In genomic region chr13:36806102-36806501, GRCh38 we compare ENCODE assay signal across 22 cellular contexts. TPM values are rescaled to one million over a fixed set of nuclear protein-coding genes. Genes with fewer than 3 reads are reported as not detected.
DNase-seq lines count a peak whose midpoint lies in the region; ATAC-seq lines count a peak whose summit lies in the region.
"Had no signal": no experiment of that assay in that cellular context is flagged by ENCODE, and none has a peak within 500 bp of the region (broad histone marks: within the 10 kb centered on the region; RNA-seq: fewer than 3 reads in every experiment).

No MANE protein-coding gene starts in this region.

- DNase-seq in NCI-H2029 treated with DMSO at 0.1 percent for 48 hours (lab: John Stamatoyannopoulos, UW): peak; percentile 11
- no peak for DNase-seq in NCI-H2029 (lab: John Stamatoyannopoulos, UW)
- peak; percentile 28 for DNase-seq in RPMI8226
- no peak for DNase-seq in stimulated activated naive B cell treated with anti-CD40 and anti-IgM and Interleukin-4, amounts not matched to agents 10 μg/mL and 1 μg/mL and 100 μg/mL, for 72 hours
- DNase-seq in iPS-NIHi7 (ENCODE audit: extremely low spot score): no peak
- DNase-seq: activated CD4-positive, alpha-beta T cell treated with anti-CD3 and anti-CD28 coated beads for 36 hours; activated effector memory CD4-positive, alpha-beta T cell treated with anti-CD3 and anti-CD28 coated beads, Interleukin-2, amount 50 U/mL, for 16 hours; DMS79; foreskin keratinocyte; left cardiac atrium; midbrain; NCI-H1694 treated with DMSO at 0.1 percent for 48 hours; NCI-H510A; PC-9; stimulated activated CD4-positive, alpha-beta T cell treated with anti-CD3 and anti-CD28 coated beads, Interleukin-12 subunit alpha, Interleukin-12 subunit beta, amount 100 ng/mL, for 4 hours; T-helper 9 cell; thyroid gland had no signal

- ATAC-seq in HG03432 (IDR thresholded peaks at IDR 0.05; ENCODE audit: unreplicated experiment) (peak; percentile 79), GM18519 (IDR thresholded peaks at IDR 0.05; ENCODE audit: low FRiP score, unreplicated experiment) (no peak)
- peak; percentile 91 to 96 for ATAC-seq in stimulated activated naive B cell treated with anti-CD40 and anti-IgM and Interleukin-4, amounts not matched to agents 10 μg/mL and 1 μg/mL and 100 μg/mL, for 72 hours (replicated peaks)
- no peak for ATAC-seq in activated T-helper 17 cell treated with anti-CD3 and anti-CD28 coated beads, Interleukin-2, amount 50 U/mL, for 72 hours (replicated peaks)
- ATAC-seq: activated CD4-positive, alpha-beta T cell treated with anti-CD3 and anti-CD28 coated beads for 36 hours; foreskin keratinocyte; HepG2; left cardiac atrium; SK-N-SH treated with all-trans-retinoic acid at 6 μM for 48 hours had no signal

- peaks cover 4 to 11% of the 10 kb centered on the region in 2 donors for H3K27me3 Mint-ChIP-seq in stimulated activated naive B cell treated with anti-CD40 and anti-IgM and Interleukin-4, amounts not matched to agents 10 μg/mL and 1 μg/mL and 100 μg/mL, for 72 hours
- H3K27me3 Mint-ChIP-seq in activated T-helper 17 cell treated with anti-CD3 and anti-CD28 coated beads, Interleukin-2, amount 50 U/mL, for 72 hours: peaks cover 39% of the 10 kb centered on the region

- H3K4me1 Mint-ChIP-seq in stimulated activated naive B cell treated with anti-CD40 and anti-IgM and Interleukin-4, amounts not matched to agents 10 μg/mL and 1 μg/mL and 100 μg/mL, for 72 hours: peaks cover 13 to 19% of the 10 kb centered on the region in 2 donors
- H3K4me1 Mint-ChIP-seq in activated T-helper 17 cell treated with anti-CD3 and anti-CD28 coated beads, Interleukin-2, amount 50 U/mL, for 72 hours: no peaks in the 10 kb centered on the region
- H3K4me1 Mint-ChIP-seq: activated CD4-positive, alpha-beta T cell treated with anti-CD3 and anti-CD28 coated beads for 36 hours had no signal

- H3K4me3 Mint-ChIP-seq in stimulated activated naive B cell treated with anti-CD40 and anti-IgM and Interleukin-4, amounts not matched to agents 10 μg/mL and 1 μg/mL and 100 μg/mL, for 72 hours: no peak overlapping the region
- no peak overlapping the region for H3K4me3 Mint-ChIP-seq in activated T-helper 17 cell treated with anti-CD3 and anti-CD28 coated beads, Interleukin-2, amount 50 U/mL, for 72 hours
- H3K4me3 Mint-ChIP-seq: activated CD4-positive, alpha-beta T cell treated with anti-CD3 and anti-CD28 coated beads for 36 hours had no signal

- no peaks in the 10 kb centered on the region for H3K9me3 Mint-ChIP-seq in stimulated activated naive B cell treated with anti-CD40 and anti-IgM and Interleukin-4, amounts not matched to agents 10 μg/mL and 1 μg/mL and 100 μg/mL, for 72 hours
- no peaks in the 10 kb centered on the region for H3K9me3 Mint-ChIP-seq in activated T-helper 17 cell treated with anti-CD3 and anti-CD28 coated beads, Interleukin-2, amount 50 U/mL, for 72 hours

- no peaks in the 10 kb centered on the region for H3K36me3 Mint-ChIP-seq in stimulated activated naive B cell treated with anti-CD40 and anti-IgM and Interleukin-4, amounts not matched to agents 10 μg/mL and 1 μg/mL and 100 μg/mL, for 72 hours
- no peaks in the 10 kb centered on the region for H3K36me3 Mint-ChIP-seq in activated T-helper 17 cell treated with anti-CD3 and anti-CD28 coated beads, Interleukin-2, amount 50 U/mL, for 72 hours (ENCODE audit: low read depth)

- H3K27ac Mint-ChIP-seq in stimulated activated naive B cell treated with anti-CD40 and anti-IgM and Interleukin-4, amounts not matched to agents 10 μg/mL and 1 μg/mL and 100 μg/mL, for 72 hours: peak overlapping the region; percentile 59
- H3K27ac Mint-ChIP-seq in activated T-helper 17 cell treated with anti-CD3 and anti-CD28 coated beads, Interleukin-2, amount 50 U/mL, for 72 hours: no peak overlapping the region
- H3K27ac Mint-ChIP-seq: activated CD4-positive, alpha-beta T cell treated with anti-CD3 and anti-CD28 coated beads for 36 hours had no signal

RNA-seq across cellular contexts. Expression of gene RFXAP, which starts 12.9 kb away (rescaled TPM):
- total RNA-seq in activated T-helper 17 cell treated with anti-CD3 and anti-CD28 coated beads, Interleukin-2, amount 50 U/mL, for 72 hours: 10 to 100 TPM; 13.9 to 15.3 TPM

Comparison
In these comparisons a context has a peak if more than half of its experiments do, and no peak if none do; other contexts are left out.
1. DNase-seq: peak in NCI-H2029 treated with DMSO at 0.1 percent for 48 hours (single experiment) and RPMI8226 (single experiment); none in NCI-H2029 (single experiment), stimulated activated naive B cell treated with anti-CD40 and anti-IgM and Interleukin-4, amounts not matched to agents 10 μg/mL and 1 μg/mL and 100 μg/mL, for 72 hours (single experiment) and iPS-NIHi7 (single experiment).
2. ATAC-seq: peak in HG03432 (single experiment) and stimulated activated naive B cell treated with anti-CD40 and anti-IgM and Interleukin-4, amounts not matched to agents 10 μg/mL and 1 μg/mL and 100 μg/mL, for 72 hours (2 of 2); none in GM18519 (single experiment) and activated T-helper 17 cell treated with anti-CD3 and anti-CD28 coated beads, Interleukin-2, amount 50 U/mL, for 72 hours (single experiment).